14 cellular contexts compared by ENCODE assay signal in the genomic region with DNA sequence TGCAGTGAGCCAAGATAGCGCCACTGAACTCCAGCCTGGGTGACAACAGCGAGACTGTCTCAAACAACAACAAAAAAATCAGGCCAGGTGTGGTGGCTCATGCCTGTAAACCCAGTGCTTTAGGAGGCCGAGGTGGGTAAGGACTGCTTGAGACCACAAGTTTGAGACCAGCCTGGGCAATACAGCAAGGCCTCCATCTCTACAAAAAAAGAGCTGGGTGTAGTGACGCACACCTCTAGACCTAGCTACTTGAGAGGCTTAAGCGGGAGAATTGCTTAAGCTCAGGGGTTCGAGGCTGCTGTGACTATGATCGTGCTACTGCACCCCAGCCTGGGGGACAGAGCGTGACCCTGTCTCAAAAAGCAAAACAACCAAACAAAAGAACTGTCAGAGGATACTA. TPM values are rescaled to one million over a fixed set of nuclear protein-coding genes. Genes with fewer than 3 reads are reported as not detected.
DNase-seq lines count a peak whose midpoint lies in the region; ATAC-seq and TF ChIP-seq lines count a peak whose summit lies in the region.
"Had no signal": no experiment of that assay in that cellular context is flagged by ENCODE, and none has a peak within 500 bp of the region (broad histone marks: within the 10 kb centered on the region; RNA-seq: fewer than 3 reads in every experiment).

No MANE protein-coding gene starts in this region.

- no peak overlapping the region for H2AFZ ChIP-seq in DND-41 (ENCODE audit: low read depth, low read length)

- H3K9me3 Mint-ChIP-seq in CD14-positive monocyte = peaks cover 2 to 12% (median 5%) of the 10 kb centered on the region in 7 donors
- peaks cover 0 to 2% of the 10 kb centered on the region in 2 donors for H3K9me3 Mint-ChIP-seq in stimulated activated naive B cell treated with anti-CD40 and anti-IgM and Interleukin-4, amounts not matched to agents 10 μg/mL and 1 μg/mL and 100 μg/mL, for 72 hours
- H3K9me3 Mint-ChIP-seq: CD4-positive, alpha-beta T cell had no signal

- POLR2A ChIA-PET in RWPE1 (lab: Yijun Ruan, JAX; ENCODE audit: low non-redundant PET) = no interaction called here

- H3K79me2 ChIP-seq in DND-41 (ENCODE audit: insufficient read depth, low read length) = no peaks in the 10 kb centered on the region

- H3K27me3 Mint-ChIP-seq in CD14-positive monocyte (ENCODE audit: low read depth in 3 of 3) = peaks cover 0 to 2% (median 2%) of the 10 kb centered on the region in 3 donors
- no peaks in the 10 kb centered on the region for H3K27me3 Mint-ChIP-seq in stimulated activated naive B cell treated with anti-CD40 and anti-IgM and Interleukin-4, amounts not matched to agents 10 μg/mL and 1 μg/mL and 100 μg/mL, for 72 hours
- H3K27me3 Mint-ChIP-seq: CD4-positive, alpha-beta T cell had no signal

- H3K27me3 ChIP-seq in DND-41 (ENCODE audit: insufficient read depth, low read length, poor library complexity) (no peaks in the 10 kb centered on the region), HAP-1 (ENCODE audit: low read depth) (no peaks in the 10 kb centered on the region)
- H3K27me3 ChIP-seq: BE2C had no signal

- ATAC-seq in DND-41 (ENCODE audit: insufficient read depth, low read depth) = peak; percentile 25; the same call in 2 of the 3 replicates
- ATAC-seq in stimulated activated naive B cell treated with anti-CD40 and anti-IgM and Interleukin-4, amounts not matched to agents 10 μg/mL and 1 μg/mL and 100 μg/mL, for 72 hours (replicated peaks) = no peak

- peaks cover 5% of the 10 kb centered on the region for H3K4me1 Mint-ChIP-seq in CD14-positive monocyte
- H3K4me1 Mint-ChIP-seq in stimulated activated naive B cell treated with anti-CD40 and anti-IgM and Interleukin-4, amounts not matched to agents 10 μg/mL and 1 μg/mL and 100 μg/mL, for 72 hours = no peaks in the 10 kb centered on the region

- H3K4me2 ChIP-seq in DND-41 (ENCODE audit: insufficient read depth, low read length) = no peak overlapping the region

- no peak overlapping the region for H3K4me3 Mint-ChIP-seq in CD14-positive monocyte
- no peak overlapping the region for H3K4me3 Mint-ChIP-seq in stimulated activated naive B cell treated with anti-CD40 and anti-IgM and Interleukin-4, amounts not matched to agents 10 μg/mL and 1 μg/mL and 100 μg/mL, for 72 hours
- H3K4me3 Mint-ChIP-seq: CD4-positive, alpha-beta T cell had no signal

- no peak overlapping the region for H3K27ac ChIP-seq in DND-41 (ENCODE audit: low read length)
- H3K27ac ChIP-seq in RWPE1 = peak overlapping the region; percentile 15; the same call in 1 of the 2 replicates

- H3K9ac ChIP-seq in DND-41 (ENCODE audit: low read depth, low read length) = no peak overlapping the region

- DNase-seq in CD14-positive monocyte (ENCODE audit: low spot score) (no peak), DND-41 (no peak), RWPE1 (ENCODE audit: low spot score) (no peak), HAP-1 (ENCODE audit: low spot score in 2 of 2) (no peak), NCI-H2196 (lab: John Stamatoyannopoulos, UW; ENCODE audit: unreplicated experiment) (no peak)
- no peak for DNase-seq in stimulated activated naive B cell treated with anti-CD40 and anti-IgM and Interleukin-4, amounts not matched to agents 10 μg/mL and 1 μg/mL and 100 μg/mL, for 72 hours
- DNase-seq: ACHN; BE2C; C1 segment of cervical spinal cord; Caco-2; CD4-positive, alpha-beta T cell; GDM1; GOT3; H7 had no signal

- peak overlapping the region in 4 of 7 donors; percentile 26 to 86 (median 68) for H3K27ac Mint-ChIP-seq in CD14-positive monocyte
- peak overlapping the region; percentile 47 for H3K27ac Mint-ChIP-seq in stimulated activated naive B cell treated with anti-CD40 and anti-IgM and Interleukin-4, amounts not matched to agents 10 μg/mL and 1 μg/mL and 100 μg/mL, for 72 hours
- H3K27ac Mint-ChIP-seq: CD4-positive, alpha-beta T cell had no signal

- H3K36me3 ChIP-seq in DND-41 (ENCODE audit: insufficient read depth, low read length) (peaks cover 32% of the 10 kb centered on the region), HAP-1 (replicated peaks) (peaks cover 16% of the 10 kb centered on the region)

- H3K4me3 ChIP-seq in DND-41 (ENCODE audit: low read depth in 1 of 2, low read length in 2 of 2) (no peak overlapping the region), HAP-1 (no peak overlapping the region)

- in situ Hi-C loops in HAP-1 (cut with MboI; ENCODE audit: low sequenced_read_pairs) = no loop called here

- peaks cover 29 to 38% of the 10 kb centered on the region in 2 donors for H3K36me3 Mint-ChIP-seq in CD14-positive monocyte
- peaks cover 8 to 18% of the 10 kb centered on the region in 2 donors for H3K36me3 Mint-ChIP-seq in stimulated activated naive B cell treated with anti-CD40 and anti-IgM and Interleukin-4, amounts not matched to agents 10 μg/mL and 1 μg/mL and 100 μg/mL, for 72 hours

- H3K9me3 ChIP-seq in DND-41 (ENCODE audit: insufficient read depth, low read length, severe bottlenecking) (peaks cover 6% of the 10 kb centered on the region), HAP-1 (no peaks in the 10 kb centered on the region)
- H3K9me3 ChIP-seq: BE2C, Caco-2 had no signal

- CTCF ChIA-PET in RWPE1 (lab: Yijun Ruan, JAX) = no interaction called here

- TF ChIP-seq CTCF in CD14-positive monocyte (IDR thresholded peaks at IDR 0.05) (no peak), DND-41 (IDR thresholded peaks at IDR 0.05; ENCODE audit: borderline replicate concordance, extremely low read depth, low read length, poor library complexity, severe bottlenecking) (no peak), RWPE1 (conservative IDR thresholded peaks at IDR 0.05; ENCODE audit: low read depth) (no peak)

- H4K20me1 ChIP-seq in DND-41 (ENCODE audit: insufficient read depth, low read length) = no peaks in the 10 kb centered on the region

- H3K4me1 ChIP-seq in DND-41 (ENCODE audit: insufficient read depth, low read length) (no peaks in the 10 kb centered on the region), HAP-1 (no peaks in the 10 kb centered on the region; the same call in 1 of the 2 replicates)
- H3K4me1 ChIP-seq: BE2C, Caco-2 had no signal

- intact Hi-C loops in CD14-positive monocyte (cut with micrococcal nuclease) = no loop called here

RNA-seq across cellular contexts. Expression of gene MTMR12, which starts 39.9 kb away (rescaled TPM):
- 10 to 100 TPM; 17.3 to 19.0 TPM for polyA plus RNA-seq in CD14-positive monocyte
